16 cellular contexts compared by ENCODE assay signal in genomic region chr13:89897681-89898080, GRCh38.
A peak's percentile ranks its signal among the peaks of the same experiment; 100 is the strongest.
DNase-seq lines count a peak whose midpoint lies in the region; ATAC-seq, FAIRE-seq and TF ChIP-seq lines count a peak whose summit lies in the region.
"Had no signal": no experiment of that assay in that cellular context is flagged by ENCODE, and none has a peak within 500 bp of the region (broad histone marks: within the 10 kb centered on the region; RNA-seq: fewer than 3 reads in every experiment).

No MANE protein-coding gene starts in this region.

- H3K9me3 ChIP-seq in MM.1S (replicated peaks; ENCODE audit: insufficient read depth, low read length) = no peaks in the 10 kb centered on the region
- H3K9me3 ChIP-seq: left lung had no signal

- no peaks in the 10 kb centered on the region for H3K9me2 ChIP-seq in MM.1S (replicated peaks; ENCODE audit: insufficient read depth, low read length)

- no peak overlapping the region for H3K27ac ChIP-seq in MM.1S (ENCODE audit: low read length)
- H3K27ac ChIP-seq: left lung had no signal

- H3K27me3 ChIP-seq in MM.1S (replicated peaks; ENCODE audit: insufficient read depth, low read length) = no peaks in the 10 kb centered on the region
- H3K27me3 ChIP-seq: left lung had no signal

- H3K4me3 ChIP-seq in MM.1S (ENCODE audit: low read length) = no peak overlapping the region
- H3K4me3 ChIP-seq: left lung had no signal

- FAIRE-seq in GM12891 (lab: Jason Lieb, UNC) = no peak
- FAIRE-seq: H1, TTC549 had no signal

- no peak for TF ChIP-seq POLR2A in GM12891 (IDR thresholded peaks at IDR 0.05; ENCODE audit: low read depth, low read length)

- no peaks in the 10 kb centered on the region for H3K36me3 ChIP-seq in MM.1S (replicated peaks; ENCODE audit: insufficient read depth, low read length)
- H3K36me3 ChIP-seq: left lung had no signal

- no peak overlapping the region for H3K9ac ChIP-seq in MM.1S (ENCODE audit: low read length)

- H3K4me1 ChIP-seq in MM.1S (ENCODE audit: low read length) = no peaks in the 10 kb centered on the region
- H3K4me1 ChIP-seq: left lung had no signal

- DNase-seq in GM12891 (ENCODE audit: insufficient read length, low spot score) (peak; percentile 5), MM.1S (peak; percentile 7), HUDEP-2 (lab: John Stamatoyannopoulos, UW; ENCODE audit: unreplicated experiment in 76 of 76) (no peak), AG08396 (ENCODE audit: low spot score) (no peak)
- no peak for DNase-seq in activated CD8-positive, alpha-beta memory T cell treated with anti-CD3 and anti-CD28 coated beads, Interleukin-2, amount 50 U/mL, for 48 hours
- no peak for DNase-seq in stimulated activated CD4-positive, alpha-beta T cell treated with anti-CD3 and anti-CD28 coated beads, Interleukin-15, amount 100 ng/mL, for 24 hours
- DNase-seq: activated CD8-positive, alpha-beta T cell treated with anti-CD3 and anti-CD28 coated beads for 36 hours; KBM-7; left lung; NCI-H2081; NCI-H748 treated with DMSO at 0.1 percent for 48 hours; SHP77 had no signal

- no peak for TF ChIP-seq CTCF in MM.1S (IDR thresholded peaks at IDR 0.05; ENCODE audit: low read length)

- ATAC-seq in GM19395 (IDR thresholded peaks at IDR 0.05; ENCODE audit: unreplicated experiment) (peak; percentile 75), HG02852 (IDR thresholded peaks at IDR 0.05; ENCODE audit: unreplicated experiment) (peak; percentile 92)
- ATAC-seq: activated CD8-positive, alpha-beta T cell treated with anti-CD3 and anti-CD28 coated beads for 36 hours; left lung had no signal

- H3F3A ChIP-seq in MM.1S (ENCODE audit: insufficient read depth, low read length) = no peaks in the 10 kb centered on the region

- no peaks in the 10 kb centered on the region for H3K79me2 ChIP-seq in MM.1S (ENCODE audit: low read length)

- H2AFZ ChIP-seq in MM.1S (ENCODE audit: low read length) = no peak overlapping the region

- H4K20me1 ChIP-seq in MM.1S (ENCODE audit: insufficient read depth, low read length) = no peaks in the 10 kb centered on the region

- H3K4me2 ChIP-seq in MM.1S (ENCODE audit: low read depth, low read length) = no peak overlapping the region

TF ChIP-seq in GM12891, 5 proteins besides CTCF, POLR2A, EP300 and RAD21:
- no peak for TF ChIP-seq TAF1 (IDR thresholded peaks at IDR 0.05; ENCODE audit: low read depth, low read length)
- TF ChIP-seq POLR2AphosphoS5 (IDR thresholded peaks at IDR 0.05; ENCODE audit: low read depth, low read length) = no peak
- TF ChIP-seq SPI1 (IDR thresholded peaks at IDR 0.05; ENCODE audit: low read depth, low read length) = peak; percentile 50
- TF ChIP-seq POU2F2 (IDR thresholded peaks at IDR 0.05; ENCODE audit: low read depth, low read length) = no peak
- TF ChIP-seq PAX5 (IDR thresholded peaks at IDR 0.05; ENCODE audit: insufficient read depth, low read length, severe bottlenecking) = no peak

Comparison
In these comparisons a context has a peak if more than half of its experiments do, and no peak if none do; other contexts are left out.
1. DNase-seq: peak in GM12891 (single experiment) and MM.1S (single experiment); none in HUDEP-2 (0 of 76), AG08396 (single experiment), activated CD8-positive, alpha-beta memory T cell treated with anti-CD3 and anti-CD28 coated beads, Interleukin-2, amount 50 U/mL, for 48 hours (single experiment) and stimulated activated CD4-positive, alpha-beta T cell treated with anti-CD3 and anti-CD28 coated beads, Interleukin-15, amount 100 ng/mL, for 24 hours (single experiment).